ENCODE assay signal across 15 cellular contexts in the genomic region with DNA sequence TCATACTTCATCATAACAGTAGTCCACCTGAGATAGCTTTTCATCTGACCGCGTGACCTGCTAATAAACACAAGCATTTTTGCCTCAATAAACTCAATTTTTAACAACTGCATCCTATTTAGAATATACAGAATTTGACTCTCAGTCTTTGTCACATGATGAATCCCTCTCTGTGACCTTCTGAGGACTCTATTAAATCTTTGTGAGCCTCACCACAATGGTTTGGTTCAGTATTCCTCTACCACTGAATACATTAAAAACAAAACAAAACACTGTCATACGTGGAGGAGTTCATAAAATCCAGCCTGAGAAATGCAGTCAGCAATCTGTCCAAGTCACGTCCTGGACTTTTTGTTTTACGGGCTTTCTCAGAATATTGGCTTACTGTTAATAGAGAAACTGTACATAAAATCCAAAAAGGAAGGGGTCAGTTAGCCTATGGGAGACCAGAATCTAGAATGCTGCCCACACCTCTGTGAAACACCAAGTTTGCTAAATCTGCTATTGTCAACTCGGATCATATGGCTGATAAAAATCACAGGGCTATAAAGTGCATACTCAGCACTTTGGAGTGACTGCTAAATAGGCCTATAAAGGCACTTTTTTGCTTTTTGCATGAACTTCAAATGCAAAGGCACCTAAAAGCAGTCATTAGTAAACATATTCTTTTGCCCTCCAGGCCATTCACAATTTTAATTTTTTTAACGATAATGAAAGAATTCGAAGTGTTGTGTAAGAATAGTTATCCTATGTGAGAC.
DNase-seq lines count a peak whose midpoint lies in the region; ATAC-seq, FAIRE-seq and TF ChIP-seq lines count a peak whose summit lies in the region.
"Had no signal": no experiment of that assay in that cellular context is flagged by ENCODE, and none has a peak within 500 bp of the region (broad histone marks: within the 10 kb centered on the region; RNA-seq: fewer than 3 reads in every experiment).

No MANE protein-coding gene starts in this region.

- BruUV-seq in IMR-90 (replicated peaks; lab: Mats Ljungman, UMichigan), result no TSS peak

- H3K4me1 ChIP-seq in A549 (no peaks in the 10 kb centered on the region), IMR-90 (ENCODE audit: control insufficient read depth, insufficient read depth, low read length) (no peaks in the 10 kb centered on the region), H1 (replicated peaks in 1 of 4; ENCODE audit: control insufficient read depth in 3 of 4, insufficient read depth in 4 of 4, low read length in 3 of 4) (no peaks in the 10 kb centered on the region)

- H3K27me3 ChIP-seq in IMR-90 (ENCODE audit: control insufficient read depth, insufficient read depth, low read length), result no peaks in the 10 kb centered on the region; the same call in 1 of the 2 replicates
- no peaks in the 10 kb centered on the region for H3K27me3 ChIP-seq in H1 (replicated peaks in 1 of 4; ENCODE audit: control insufficient read depth in 3 of 4, extremely low read depth in 1 of 4, insufficient read depth in 3 of 4, low read length in 3 of 4)

- H3K4ac ChIP-seq in IMR-90 (ENCODE audit: low read depth, low read length), result no peak overlapping the region
- H3K4ac ChIP-seq in H1 (replicated peaks; ENCODE audit: insufficient read length, low read depth, low read length), result no peak overlapping the region

- no peak overlapping the region for H4K8ac ChIP-seq in IMR-90 (ENCODE audit: low read depth in 2 of 2, low read length in 2 of 2)
- H4K8ac ChIP-seq in H1 (ENCODE audit: extremely low read depth, insufficient read depth, low read length), result no peak overlapping the region

- CTCF ChIA-PET in A549 (lab: Yijun Ruan, JAX) (interaction anchor here (1.4 kb wide), 1 partner anchor 12 kb away, joined by 4 read pairs; no protein-coding TSS in a partner anchor), IMR-90 (lab: Yijun Ruan, JAX) (no interaction called here), H1 (lab: Charles Lee; ENCODE audit: partially characterized antibody) (no interaction called here)

- WGBS in A549 (ENCODE audit: missing lambda C conversion rate), result 57% methylated on average over 8 of the region's 8 CpGs
- WGBS in IMR-90 (ENCODE audit: extremely low coverage in 2 of 2, insufficient read length in 1 of 2), 2 experiments, result 43% methylated on average over 1 of the region's 8 CpGs; no CpG with 5 or more reads in 1 of the 2 experiments
- 92% methylated on average over 8 of the region's 8 CpGs; no CpG with 5 or more reads in 1 of the 2 experiments for WGBS in H1 (ENCODE audit: extremely low coverage in 1 of 2, insufficient coverage in 1 of 2, insufficient read length in 1 of 2, insufficient replicate concordance in 2 of 2, low coverage in 1 of 2, low lambda C conversion rate in 2 of 2, missing lambda C conversion rate in 1 of 2), 2 experiments

- H2AK9ac ChIP-seq in IMR-90 (replicated peaks; ENCODE audit: low read depth, low read length, poor library complexity), result no peak overlapping the region

- no peak overlapping the region for H4K5ac ChIP-seq in IMR-90 (ENCODE audit: low read depth, low read length)
- H4K5ac ChIP-seq in H1 (ENCODE audit: insufficient read length, low read depth, low read length), result no peak overlapping the region

- FAIRE-seq in A549 (lab: Jason Lieb, UNC) (no peak), H1 (lab: Jason Lieb, UNC) (no peak)
- FAIRE-seq: G401.6, GM12891 had no signal

- H2BK120ac ChIP-seq in IMR-90 (ENCODE audit: low read depth, low read length), result no peak overlapping the region
- no peak overlapping the region for H2BK120ac ChIP-seq in H1 (replicated peaks; ENCODE audit: low read depth, low read length)

- ATAC-seq in A549, result no peak
- ATAC-seq in IMR-90 (ENCODE audit: low read depth), result no peak
- ATAC-seq in HG02678 (IDR thresholded peaks at IDR 0.05; ENCODE audit: unreplicated experiment), result no peak

- H2AK5ac ChIP-seq in IMR-90 (ENCODE audit: low read depth, low read length) (no peak overlapping the region), H1 (ENCODE audit: low read depth, low read length) (no peak overlapping the region)

- H2BK20ac ChIP-seq in IMR-90 (ENCODE audit: low read depth, low read length) (no peak overlapping the region), H1 (ENCODE audit: low read length) (no peak overlapping the region)

- H2BK5ac ChIP-seq in IMR-90 (ENCODE audit: low read depth, low read length, poor library complexity, severe bottlenecking) (no peak overlapping the region), H1 (ENCODE audit: low read depth, low read length) (no peak overlapping the region)

- H4K91ac ChIP-seq in IMR-90 (ENCODE audit: insufficient read depth, low read depth, low read length), result no peak overlapping the region
- no peak overlapping the region for H4K91ac ChIP-seq in H1 (replicated peaks; ENCODE audit: insufficient read length, low read length)

- H3K9me3 ChIP-seq in A549 (no peaks in the 10 kb centered on the region), IMR-90 (ENCODE audit: control insufficient read depth, insufficient read depth, low read length) (no peaks in the 10 kb centered on the region), H1 (ENCODE audit: insufficient read depth in 2 of 2, low read depth in 1 of 2, low read length in 1 of 2) (no peaks in the 10 kb centered on the region)

- TF ChIP-seq CTCF in A549 (IDR thresholded peaks at IDR 0.05) (no peak), IMR-90 (conservative IDR thresholded peaks at IDR 0.05; ENCODE audit: low read depth, low read length) (no peak), H1 (IDR thresholded peaks at IDR 0.05; ENCODE audit: control extremely low read depth in 1 of 3, insufficient read depth in 1 of 3, low read depth in 1 of 3, low read length in 3 of 3) (no peak)

- H3K23me2 ChIP-seq in H1 (ENCODE audit: low read depth, low read length), result no peaks in the 10 kb centered on the region; the same call in 1 of the 2 replicates

- intact Hi-C loops in IMR-90 (cut with micrococcal nuclease), result no loop called here

- TF ChIP-seq RAD21 in A549 (conservative IDR thresholded peaks at IDR 0.05 in 1 of 2, IDR thresholded peaks at IDR 0.05 in 1 of 2) (no peak), IMR-90 (IDR thresholded peaks at IDR 0.05; ENCODE audit: low read length) (no peak), H1 (IDR thresholded peaks at IDR 0.05 in 1 of 2, conservative IDR thresholded peaks at IDR 0.05 in 1 of 2; ENCODE audit: low read depth in 2 of 2, low read length in 2 of 2) (no peak)

- POLR2A ChIA-PET in A549 (lab: Yijun Ruan, JAX) (no interaction called here), IMR-90 (lab: Charles Lee; ENCODE audit: unreplicated experiment) (no interaction called here), H1 (lab: Charles Lee; ENCODE audit: partially characterized antibody) (no interaction called here)

- H3K79me1 ChIP-seq in IMR-90 (ENCODE audit: low read depth in 1 of 2, low read length in 2 of 2) (no peaks in the 10 kb centered on the region), H1 (ENCODE audit: low read depth, low read length) (no peaks in the 10 kb centered on the region)

- no peak overlapping the region for H3K18ac ChIP-seq in IMR-90 (ENCODE audit: low read depth, low read length)
- no peak overlapping the region for H3K18ac ChIP-seq in H1 (ENCODE audit: extremely low read depth, low read length)

- H2AFZ ChIP-seq in IMR-90 (replicated peaks; ENCODE audit: low read length, poor library complexity), result no peak overlapping the region
- H2AFZ ChIP-seq in H1 (ENCODE audit: low read length), result no peak overlapping the region

- TF ChIP-seq EP300 in A549 (IDR thresholded peaks at IDR 0.05), result no peak
- no peak for TF ChIP-seq EP300 in H1 (IDR thresholded peaks at IDR 0.05; ENCODE audit: borderline replicate concordance in 1 of 2, low read depth in 2 of 2, low read length in 2 of 2)

- H3K4me3 ChIP-seq in A549, result no peak overlapping the region
- H3K4me3 ChIP-seq in IMR-90 (ENCODE audit: insufficient read depth, low read depth, low read length), result no peak overlapping the region
- H3K4me3 ChIP-seq in H1 (ENCODE audit: extremely low read depth in 1 of 4, insufficient read depth in 2 of 4, low read depth in 3 of 4, low read length in 4 of 4), result no peak overlapping the region

- TF ChIP-seq POLR2A in A549 (IDR thresholded peaks at IDR 0.05; ENCODE audit: low read length), result no peak
- TF ChIP-seq POLR2A in IMR-90 (IDR thresholded peaks at IDR 0.05; ENCODE audit: low read depth, low read length), result no peak
- no peak for TF ChIP-seq POLR2A in H1 (IDR thresholded peaks at IDR 0.05; ENCODE audit: control extremely low read depth in 1 of 2, low read depth in 2 of 2, low read length in 2 of 2)

- in situ Hi-C loops in IMR-90 (cut with MboI; ENCODE audit: low sequenced_read_pairs), result no loop called here

- H3K56ac ChIP-seq in IMR-90 (ENCODE audit: extremely low read depth, insufficient read depth, low read length) (no peak overlapping the region), H1 (replicated peaks; ENCODE audit: insufficient read length, low read depth, low read length) (no peak overlapping the region)

- H2BK12ac ChIP-seq in H1 (ENCODE audit: low read depth, low read length), result no peak overlapping the region

- H3K23ac ChIP-seq in IMR-90 (ENCODE audit: low read depth, low read length) (no peak overlapping the region), H1 (ENCODE audit: insufficient read length) (no peak overlapping the region)

- dilution Hi-C loops in IMR-90 (cut with HindIII; ENCODE audit: low sequenced_read_pairs, unreplicated experiment), result no loop called here

- no peak overlapping the region for H3K9ac ChIP-seq in IMR-90 (ENCODE audit: low read depth, low read length)
- no peak overlapping the region for H3K9ac ChIP-seq in H1 (replicated peaks in 1 of 4; ENCODE audit: extremely low read depth in 1 of 4, low read depth in 3 of 4, low read length in 3 of 4)

- H4K20me1 ChIP-seq in IMR-90 (ENCODE audit: insufficient read depth, low read length) (no peaks in the 10 kb centered on the region), H1 (replicated peaks in 1 of 2; ENCODE audit: control insufficient read depth in 1 of 2, insufficient read depth in 2 of 2, low read length in 2 of 2) (no peaks in the 10 kb centered on the region)

- no peak overlapping the region for H3K4me2 ChIP-seq in A549
- no peak overlapping the region for H3K4me2 ChIP-seq in IMR-90 (ENCODE audit: low read depth, low read length)
- no peak overlapping the region for H3K4me2 ChIP-seq in H1 (ENCODE audit: insufficient read depth in 1 of 2, low read depth in 2 of 2, low read length in 2 of 2)

- no peaks in the 10 kb centered on the region for H3K79me2 ChIP-seq in H1 (ENCODE audit: control insufficient read depth in 1 of 2, insufficient read depth in 2 of 2, low read length in 2 of 2)

- H3K14ac ChIP-seq in IMR-90 (replicated peaks; ENCODE audit: low read depth, low read length) (no peak overlapping the region), H1 (ENCODE audit: insufficient read length) (no peak overlapping the region)

- H3K27ac ChIP-seq in A549, result no peak overlapping the region
- H3K27ac ChIP-seq in IMR-90 (ENCODE audit: insufficient read depth, low read length), result no peak overlapping the region
- H3K27ac ChIP-seq in H1 (ENCODE audit: low read depth, low read length), result no peak overlapping the region

- DNase-seq in A549 (ENCODE audit: low read depth in 1 of 2, low spot score in 1 of 2), result no peak
- no peak for DNase-seq in IMR-90
- DNase-seq in H1 (ENCODE audit: low read depth in 1 of 2, low spot score in 2 of 2), result no peak
- DNase-seq in pons (ENCODE audit: low spot score), result peak; percentile 52
- no peak for DNase-seq in AG08395 (ENCODE audit: low spot score)
- no peak for DNase-seq in NCI-H1694 (lab: John Stamatoyannopoulos, UW)
- DNase-seq: 8988T; ACHN; C1 segment of cervical spinal cord; CD4-positive, alpha-beta T cell; DMS79; HCEC 1CT had no signal

- H2BK15ac ChIP-seq in IMR-90 (ENCODE audit: low read depth, low read length), result no peak overlapping the region
- no peak overlapping the region for H2BK15ac ChIP-seq in H1 (ENCODE audit: low read length)

- H3K36me3 ChIP-seq in IMR-90 (ENCODE audit: control insufficient read depth, insufficient read depth, low read length), result no peaks in the 10 kb centered on the region
- no peaks in the 10 kb centered on the region for H3K36me3 ChIP-seq in H1 (ENCODE audit: control insufficient read depth in 2 of 4, insufficient read depth in 4 of 4, low read length in 3 of 4)

- H3K9me1 ChIP-seq in IMR-90 (ENCODE audit: insufficient read depth, low read length), result no peaks in the 10 kb centered on the region
